ENCODE assay signal across 1 cellular context in genomic region chr11:10805741-10806140, GRCh38.
TF ChIP-seq lines count a peak whose summit lies in the region.

No MANE protein-coding gene starts in this region.

TF ChIP-seq in HepG2, 621 proteins besides CTCF, POLR2A, EP300 and RAD21 (continues in another document):
- TF ChIP-seq ZNF580 (CRISPR knock-in tag; IDR thresholded peaks at IDR 0.05; ENCODE audit: borderline replicate concordance, low read depth), result no peak
- peak; percentile 81 for TF ChIP-seq CEBPG (CRISPR knock-in tag; IDR thresholded peaks at IDR 0.05)
- peak; percentile 27; the same call in 1 of the 2 replicates for TF ChIP-seq ZBTB38 (CRISPR knock-in tag; IDR thresholded peaks at IDR 0.05)
- no peak for TF ChIP-seq MXD3 (CRISPR knock-in tag; IDR thresholded peaks at IDR 0.05)
- TF ChIP-seq PBX2 (CRISPR knock-in tag; IDR thresholded peaks at IDR 0.05), result no peak
- TF ChIP-seq ZKSCAN8 (CRISPR knock-in tag; IDR thresholded peaks at IDR 0.05; ENCODE audit: borderline replicate concordance), result no peak
- no peak for TF ChIP-seq TBX3 (IDR thresholded peaks at IDR 0.05; ENCODE audit: borderline replicate concordance)
- no peak for TF ChIP-seq ONECUT2 (CRISPR knock-in tag; IDR thresholded peaks at IDR 0.05)
- 0 out of 2 replicates have a peak, but pooled peaks have one; percentile 16 for TF ChIP-seq MED1 (CRISPR knock-in tag; IDR thresholded peaks at IDR 0.05)
- TF ChIP-seq, protein P1, sequence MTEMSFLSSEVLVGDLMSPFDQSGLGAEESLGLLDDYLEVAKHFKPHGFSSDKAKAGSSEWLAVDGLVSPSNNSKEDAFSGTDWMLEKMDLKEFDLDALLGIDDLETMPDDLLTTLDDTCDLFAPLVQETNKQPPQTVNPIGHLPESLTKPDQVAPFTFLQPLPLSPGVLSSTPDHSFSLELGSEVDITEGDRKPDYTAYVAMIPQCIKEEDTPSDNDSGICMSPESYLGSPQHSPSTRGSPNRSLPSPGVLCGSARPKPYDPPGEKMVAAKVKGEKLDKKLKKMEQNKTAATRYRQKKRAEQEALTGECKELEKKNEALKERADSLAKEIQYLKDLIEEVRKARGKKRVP (CRISPR knock-in tag; IDR thresholded peaks at IDR 0.05), result peak in 1 of 2 experiments; percentile 90; a peak in 2 of 4 replicates
- TF ChIP-seq ZNF121 (CRISPR knock-in tag; IDR thresholded peaks at IDR 0.05), result no peak
- peak; percentile 85; the same call in 1 of the 2 replicates for TF ChIP-seq CEBPB (IDR thresholded peaks at IDR 0.05; ENCODE audit: borderline replicate concordance, low read depth, low read length)
- TF ChIP-seq, protein P2, sequence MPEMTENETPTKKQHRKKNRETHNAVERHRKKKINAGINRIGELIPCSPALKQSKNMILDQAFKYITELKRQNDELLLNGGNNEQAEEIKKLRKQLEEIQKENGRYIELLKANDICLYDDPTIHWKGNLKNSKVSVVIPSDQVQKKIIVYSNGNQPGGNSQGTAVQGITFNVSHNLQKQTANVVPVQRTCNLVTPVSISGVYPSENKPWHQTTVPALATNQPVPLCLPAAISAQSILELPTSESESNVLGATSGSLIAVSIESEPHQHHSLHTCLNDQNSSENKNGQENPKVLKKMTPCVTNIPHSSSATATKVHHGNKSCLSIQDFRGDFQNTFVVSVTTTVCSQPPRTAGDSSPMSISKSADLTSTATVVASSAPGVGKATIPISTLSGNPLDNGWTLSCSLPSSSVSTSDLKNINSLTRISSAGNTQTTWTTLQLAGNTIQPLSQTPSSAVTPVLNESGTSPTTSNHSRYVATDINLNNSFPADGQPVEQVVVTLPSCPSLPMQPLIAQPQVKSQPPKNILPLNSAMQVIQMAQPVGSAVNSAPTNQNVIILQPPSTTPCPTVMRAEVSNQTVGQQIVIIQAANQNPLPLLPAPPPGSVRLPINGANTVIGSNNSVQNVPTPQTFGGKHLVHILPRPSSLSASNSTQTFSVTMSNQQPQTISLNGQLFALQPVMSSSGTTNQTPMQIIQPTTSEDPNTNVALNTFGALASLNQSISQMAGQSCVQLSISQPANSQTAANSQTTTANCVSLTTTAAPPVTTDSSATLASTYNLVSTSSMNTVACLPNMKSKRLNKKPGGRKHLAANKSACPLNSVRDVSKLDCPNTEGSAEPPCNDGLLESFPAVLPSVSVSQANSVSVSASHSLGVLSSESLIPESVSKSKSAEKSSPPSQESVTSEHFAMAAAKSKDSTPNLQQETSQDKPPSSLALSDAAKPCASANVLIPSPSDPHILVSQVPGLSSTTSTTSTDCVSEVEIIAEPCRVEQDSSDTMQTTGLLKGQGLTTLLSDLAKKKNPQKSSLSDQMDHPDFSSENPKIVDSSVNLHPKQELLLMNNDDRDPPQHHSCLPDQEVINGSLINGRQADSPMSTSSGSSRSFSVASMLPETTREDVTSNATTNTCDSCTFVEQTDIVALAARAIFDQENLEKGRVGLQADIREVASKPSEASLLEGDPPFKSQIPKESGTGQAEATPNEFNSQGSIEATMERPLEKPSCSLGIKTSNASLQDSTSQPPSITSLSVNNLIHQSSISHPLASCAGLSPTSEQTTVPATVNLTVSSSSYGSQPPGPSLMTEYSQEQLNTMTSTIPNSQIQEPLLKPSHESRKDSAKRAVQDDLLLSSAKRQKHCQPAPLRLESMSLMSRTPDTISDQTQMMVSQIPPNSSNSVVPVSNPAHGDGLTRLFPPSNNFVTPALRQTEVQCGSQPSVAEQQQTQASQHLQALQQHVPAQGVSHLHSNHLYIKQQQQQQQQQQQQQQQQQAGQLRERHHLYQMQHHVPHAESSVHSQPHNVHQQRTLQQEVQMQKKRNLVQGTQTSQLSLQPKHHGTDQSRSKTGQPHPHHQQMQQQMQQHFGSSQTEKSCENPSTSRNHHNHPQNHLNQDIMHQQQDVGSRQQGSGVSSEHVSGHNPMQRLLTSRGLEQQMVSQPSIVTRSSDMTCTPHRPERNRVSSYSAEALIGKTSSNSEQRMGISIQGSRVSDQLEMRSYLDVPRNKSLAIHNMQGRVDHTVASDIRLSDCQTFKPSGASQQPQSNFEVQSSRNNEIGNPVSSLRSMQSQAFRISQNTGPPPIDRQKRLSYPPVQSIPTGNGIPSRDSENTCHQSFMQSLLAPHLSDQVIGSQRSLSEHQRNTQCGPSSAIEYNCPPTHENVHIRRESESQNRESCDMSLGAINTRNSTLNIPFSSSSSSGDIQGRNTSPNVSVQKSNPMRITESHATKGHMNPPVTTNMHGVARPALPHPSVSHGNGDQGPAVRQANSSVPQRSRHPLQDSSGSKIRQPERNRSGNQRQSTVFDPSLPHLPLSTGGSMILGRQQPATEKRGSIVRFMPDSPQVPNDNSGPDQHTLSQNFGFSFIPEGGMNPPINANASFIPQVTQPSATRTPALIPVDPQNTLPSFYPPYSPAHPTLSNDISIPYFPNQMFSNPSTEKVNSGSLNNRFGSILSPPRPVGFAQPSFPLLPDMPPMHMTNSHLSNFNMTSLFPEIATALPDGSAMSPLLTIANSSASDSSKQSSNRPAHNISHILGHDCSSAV (CRISPR knock-in tag; IDR thresholded peaks at IDR 0.05; ENCODE audit: borderline replicate concordance), result no peak
- TF ChIP-seq SYNCRIP (IDR thresholded peaks at IDR 0.05; ENCODE audit: insufficient read depth, low read depth, low read length), result no peak
- TF ChIP-seq IKZF1 (IDR thresholded peaks at IDR 0.05), result no peak
- no peak for TF ChIP-seq TOPORS (CRISPR knock-in tag; IDR thresholded peaks at IDR 0.05)
- no peak for TF ChIP-seq ZNF674 (CRISPR knock-in tag; IDR thresholded peaks at IDR 0.05; ENCODE audit: low read depth)
- no peak for TF ChIP-seq ZNF703 (CRISPR knock-in tag; IDR thresholded peaks at IDR 0.05; ENCODE audit: borderline replicate concordance)
- TF ChIP-seq NFIB (CRISPR knock-in tag; IDR thresholded peaks at IDR 0.05; ENCODE audit: borderline replicate concordance), result no peak
- TF ChIP-seq, protein P3, sequence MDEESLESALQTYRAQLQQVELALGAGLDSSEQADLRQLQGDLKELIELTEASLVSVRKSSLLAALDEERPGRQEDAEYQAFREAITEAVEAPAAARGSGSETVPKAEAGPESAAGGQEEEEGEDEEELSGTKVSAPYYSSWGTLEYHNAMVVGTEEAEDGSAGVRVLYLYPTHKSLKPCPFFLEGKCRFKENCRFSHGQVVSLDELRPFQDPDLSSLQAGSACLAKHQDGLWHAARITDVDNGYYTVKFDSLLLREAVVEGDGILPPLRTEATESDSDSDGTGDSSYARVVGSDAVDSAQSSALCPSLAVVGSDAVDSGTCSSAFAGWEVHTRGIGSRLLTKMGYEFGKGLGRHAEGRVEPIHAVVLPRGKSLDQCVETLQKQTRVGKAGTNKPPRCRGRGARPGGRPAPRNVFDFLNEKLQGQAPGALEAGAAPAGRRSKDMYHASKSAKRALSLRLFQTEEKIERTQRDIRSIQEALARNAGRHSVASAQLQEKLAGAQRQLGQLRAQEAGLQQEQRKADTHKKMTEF (CRISPR knock-in tag; IDR thresholded peaks at IDR 0.05), result peak; percentile 29; the same call in 1 of the 2 replicates
- TF ChIP-seq, protein P4, sequence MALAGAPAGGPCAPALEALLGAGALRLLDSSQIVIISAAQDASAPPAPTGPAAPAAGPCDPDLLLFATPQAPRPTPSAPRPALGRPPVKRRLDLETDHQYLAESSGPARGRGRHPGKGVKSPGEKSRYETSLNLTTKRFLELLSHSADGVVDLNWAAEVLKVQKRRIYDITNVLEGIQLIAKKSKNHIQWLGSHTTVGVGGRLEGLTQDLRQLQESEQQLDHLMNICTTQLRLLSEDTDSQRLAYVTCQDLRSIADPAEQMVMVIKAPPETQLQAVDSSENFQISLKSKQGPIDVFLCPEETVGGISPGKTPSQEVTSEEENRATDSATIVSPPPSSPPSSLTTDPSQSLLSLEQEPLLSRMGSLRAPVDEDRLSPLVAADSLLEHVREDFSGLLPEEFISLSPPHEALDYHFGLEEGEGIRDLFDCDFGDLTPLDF (CRISPR knock-in tag; IDR thresholded peaks at IDR 0.05), result no peak
- TF ChIP-seq, protein P5, sequence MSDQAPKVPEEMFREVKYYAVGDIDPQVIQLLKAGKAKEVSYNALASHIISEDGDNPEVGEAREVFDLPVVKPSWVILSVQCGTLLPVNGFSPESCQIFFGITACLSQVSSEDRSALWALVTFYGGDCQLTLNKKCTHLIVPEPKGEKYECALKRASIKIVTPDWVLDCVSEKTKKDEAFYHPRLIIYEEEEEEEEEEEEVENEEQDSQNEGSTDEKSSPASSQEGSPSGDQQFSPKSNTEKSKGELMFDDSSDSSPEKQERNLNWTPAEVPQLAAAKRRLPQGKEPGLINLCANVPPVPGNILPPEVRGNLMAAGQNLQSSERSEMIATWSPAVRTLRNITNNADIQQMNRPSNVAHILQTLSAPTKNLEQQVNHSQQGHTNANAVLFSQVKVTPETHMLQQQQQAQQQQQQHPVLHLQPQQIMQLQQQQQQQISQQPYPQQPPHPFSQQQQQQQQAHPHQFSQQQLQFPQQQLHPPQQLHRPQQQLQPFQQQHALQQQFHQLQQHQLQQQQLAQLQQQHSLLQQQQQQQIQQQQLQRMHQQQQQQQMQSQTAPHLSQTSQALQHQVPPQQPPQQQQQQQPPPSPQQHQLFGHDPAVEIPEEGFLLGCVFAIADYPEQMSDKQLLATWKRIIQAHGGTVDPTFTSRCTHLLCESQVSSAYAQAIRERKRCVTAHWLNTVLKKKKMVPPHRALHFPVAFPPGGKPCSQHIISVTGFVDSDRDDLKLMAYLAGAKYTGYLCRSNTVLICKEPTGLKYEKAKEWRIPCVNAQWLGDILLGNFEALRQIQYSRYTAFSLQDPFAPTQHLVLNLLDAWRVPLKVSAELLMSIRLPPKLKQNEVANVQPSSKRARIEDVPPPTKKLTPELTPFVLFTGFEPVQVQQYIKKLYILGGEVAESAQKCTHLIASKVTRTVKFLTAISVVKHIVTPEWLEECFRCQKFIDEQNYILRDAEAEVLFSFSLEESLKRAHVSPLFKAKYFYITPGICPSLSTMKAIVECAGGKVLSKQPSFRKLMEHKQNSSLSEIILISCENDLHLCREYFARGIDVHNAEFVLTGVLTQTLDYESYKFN (CRISPR knock-in tag; conservative IDR thresholded peaks at IDR 0.05), result no peak
- no peak for TF ChIP-seq ZNF282 (IDR thresholded peaks at IDR 0.05; ENCODE audit: partially characterized antibody)
- TF ChIP-seq ZFP36L2 (CRISPR knock-in tag; IDR thresholded peaks at IDR 0.05), result no peak
- TF ChIP-seq ZNF709 (CRISPR knock-in tag; IDR thresholded peaks at IDR 0.05), result no peak
- TF ChIP-seq TEF (CRISPR knock-in tag; IDR thresholded peaks at IDR 0.05), result no peak
- no peak for TF ChIP-seq ELF4 (CRISPR knock-in tag; IDR thresholded peaks at IDR 0.05; ENCODE audit: borderline replicate concordance)
- TF ChIP-seq HNF4A (CRISPR knock-in tag; IDR thresholded peaks at IDR 0.05), result peak; percentile 51; the same call in 1 of the 2 replicates
- no peak for TF ChIP-seq ZNF576 (CRISPR knock-in tag; IDR thresholded peaks at IDR 0.05)
- TF ChIP-seq SOX13 (IDR thresholded peaks at IDR 0.05), result no peak
- TF ChIP-seq SOX13 (CRISPR knock-in tag; conservative IDR thresholded peaks at IDR 0.05 in 1 of 2, IDR thresholded peaks at IDR 0.05 in 1 of 2), result no peak
- TF ChIP-seq ATF7 (IDR thresholded peaks at IDR 0.05), result 0 out of 2 replicates have a peak, but pooled peaks have one; percentile 25
- TF ChIP-seq ATF7 (CRISPR knock-in tag; IDR thresholded peaks at IDR 0.05), result no peak
- no peak for TF ChIP-seq ZNF781 (CRISPR knock-in tag; IDR thresholded peaks at IDR 0.05; ENCODE audit: borderline replicate concordance, not compliant biosample characterization)
- no peak for TF ChIP-seq IKZF4 (CRISPR knock-in tag; IDR thresholded peaks at IDR 0.05; ENCODE audit: borderline replicate concordance, low read depth, not compliant biosample characterization)
- no peak for TF ChIP-seq BRCA1 (CRISPR knock-in tag; IDR thresholded peaks at IDR 0.05)
- TF ChIP-seq ZNF446 (CRISPR knock-in tag; IDR thresholded peaks at IDR 0.05), result no peak
- TF ChIP-seq ZIK1 (CRISPR knock-in tag; IDR thresholded peaks at IDR 0.05; ENCODE audit: borderline replicate concordance, low read depth), result no peak
- no peak for TF ChIP-seq RARG (CRISPR knock-in tag; IDR thresholded peaks at IDR 0.05; ENCODE audit: low read depth)
- TF ChIP-seq HNF1B (CRISPR knock-in tag; IDR thresholded peaks at IDR 0.05), result no peak
- TF ChIP-seq ZFP36L1 (CRISPR knock-in tag; IDR thresholded peaks at IDR 0.05), result no peak
- TF ChIP-seq HHEX (CRISPR knock-in tag; IDR thresholded peaks at IDR 0.05), result no peak
- no peak for TF ChIP-seq RARA (CRISPR knock-in tag; IDR thresholded peaks at IDR 0.05)
- 0 out of 2 replicates have a peak, but pooled peaks have one; percentile 12 for TF ChIP-seq NCOA2 (CRISPR knock-in tag; IDR thresholded peaks at IDR 0.05)
- no peak for TF ChIP-seq ZNF274 (CRISPR knock-in tag; IDR thresholded peaks at IDR 0.05)
- peak; percentile 23; the same call in 1 of the 2 replicates for TF ChIP-seq GATAD2A (CRISPR knock-in tag; IDR thresholded peaks at IDR 0.05)
- peak; percentile 37; the same call in 1 of the 2 replicates for TF ChIP-seq FOXA3 (CRISPR knock-in tag; IDR thresholded peaks at IDR 0.05)
